In the genomic region with DNA sequence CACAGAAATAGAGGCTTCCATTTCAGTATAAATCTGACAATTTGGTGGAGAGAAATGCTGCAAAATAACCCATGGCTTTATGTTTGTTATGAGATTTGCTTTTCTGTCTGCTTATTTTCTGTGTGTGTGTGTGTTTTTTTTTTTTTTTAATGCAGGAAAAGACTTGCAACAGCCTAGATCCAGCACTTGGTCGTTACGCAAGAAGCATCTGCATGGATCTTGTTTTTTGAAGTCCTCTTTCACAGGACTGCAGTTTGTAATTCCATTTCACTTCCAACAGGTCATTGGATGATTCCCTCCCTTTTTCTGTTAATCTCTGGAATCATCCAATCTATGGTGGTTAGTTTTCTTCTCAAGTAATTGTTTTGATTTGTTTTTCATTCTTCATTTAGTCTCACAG, we compare ENCODE assay signal across 1 cellular context.
TF ChIP-seq lines count a peak whose summit lies in the region.

No MANE protein-coding gene starts in this region.

TF ChIP-seq in K562, 482 proteins besides CTCF, POLR2A, EP300 and RAD21 (continued from another document):
- no peak for TF ChIP-seq SP2 (IDR thresholded peaks at IDR 0.05; ENCODE audit: extremely low read depth, low read depth, low read length, poor library complexity, severe bottlenecking)
- TF ChIP-seq, protein P1, sequence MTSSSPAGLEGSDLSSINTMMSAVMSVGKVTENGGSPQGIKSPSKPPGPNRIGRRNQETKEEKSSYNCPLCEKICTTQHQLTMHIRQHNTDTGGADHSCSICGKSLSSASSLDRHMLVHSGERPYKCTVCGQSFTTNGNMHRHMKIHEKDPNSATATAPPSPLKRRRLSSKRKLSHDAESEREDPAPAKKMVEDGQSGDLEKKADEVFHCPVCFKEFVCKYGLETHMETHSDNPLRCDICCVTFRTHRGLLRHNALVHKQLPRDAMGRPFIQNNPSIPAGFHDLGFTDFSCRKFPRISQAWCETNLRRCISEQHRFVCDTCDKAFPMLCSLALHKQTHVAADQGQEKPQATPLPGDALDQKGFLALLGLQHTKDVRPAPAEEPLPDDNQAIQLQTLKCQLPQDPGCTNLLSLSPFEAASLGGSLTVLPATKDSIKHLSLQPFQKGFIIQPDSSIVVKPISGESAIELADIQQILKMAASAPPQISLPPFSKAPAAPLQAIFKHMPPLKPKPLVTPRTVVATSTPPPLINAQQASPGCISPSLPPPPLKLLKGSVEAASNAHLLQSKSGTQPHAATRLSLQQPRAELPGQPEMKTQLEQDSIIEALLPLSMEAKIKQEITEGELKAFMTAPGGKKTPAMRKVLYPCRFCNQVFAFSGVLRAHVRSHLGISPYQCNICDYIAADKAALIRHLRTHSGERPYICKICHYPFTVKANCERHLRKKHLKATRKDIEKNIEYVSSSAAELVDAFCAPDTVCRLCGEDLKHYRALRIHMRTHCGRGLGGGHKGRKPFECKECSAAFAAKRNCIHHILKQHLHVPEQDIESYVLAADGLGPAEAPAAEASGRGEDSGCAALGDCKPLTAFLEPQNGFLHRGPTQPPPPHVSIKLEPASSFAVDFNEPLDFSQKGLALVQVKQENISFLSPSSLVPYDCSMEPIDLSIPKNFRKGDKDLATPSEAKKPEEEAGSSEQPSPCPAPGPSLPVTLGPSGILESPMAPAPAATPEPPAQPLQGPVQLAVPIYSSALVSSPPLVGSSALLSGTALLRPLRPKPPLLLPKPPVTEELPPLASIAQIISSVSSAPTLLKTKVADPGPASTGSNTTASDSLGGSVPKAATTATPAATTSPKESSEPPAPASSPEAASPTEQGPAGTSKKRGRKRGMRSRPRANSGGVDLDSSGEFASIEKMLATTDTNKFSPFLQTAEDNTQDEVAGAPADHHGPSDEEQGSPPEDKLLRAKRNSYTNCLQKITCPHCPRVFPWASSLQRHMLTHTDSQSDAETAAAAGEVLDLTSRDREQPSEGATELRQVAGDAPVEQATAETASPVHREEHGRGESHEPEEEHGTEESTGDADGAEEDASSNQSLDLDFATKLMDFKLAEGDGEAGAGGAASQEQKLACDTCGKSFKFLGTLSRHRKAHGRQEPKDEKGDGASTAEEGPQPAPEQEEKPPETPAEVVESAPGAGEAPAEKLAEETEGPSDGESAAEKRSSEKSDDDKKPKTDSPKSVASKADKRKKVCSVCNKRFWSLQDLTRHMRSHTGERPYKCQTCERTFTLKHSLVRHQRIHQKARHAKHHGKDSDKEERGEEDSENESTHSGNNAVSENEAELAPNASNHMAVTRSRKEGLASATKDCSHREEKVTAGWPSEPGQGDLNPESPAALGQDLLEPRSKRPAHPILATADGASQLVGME (CRISPR knock-in tag; IDR thresholded peaks at IDR 0.05) = no peak
- TF ChIP-seq OTX1 (CRISPR knock-in tag; IDR thresholded peaks at IDR 0.05) = no peak
